1 cellular context compared by ENCODE assay signal in the genomic region with DNA sequence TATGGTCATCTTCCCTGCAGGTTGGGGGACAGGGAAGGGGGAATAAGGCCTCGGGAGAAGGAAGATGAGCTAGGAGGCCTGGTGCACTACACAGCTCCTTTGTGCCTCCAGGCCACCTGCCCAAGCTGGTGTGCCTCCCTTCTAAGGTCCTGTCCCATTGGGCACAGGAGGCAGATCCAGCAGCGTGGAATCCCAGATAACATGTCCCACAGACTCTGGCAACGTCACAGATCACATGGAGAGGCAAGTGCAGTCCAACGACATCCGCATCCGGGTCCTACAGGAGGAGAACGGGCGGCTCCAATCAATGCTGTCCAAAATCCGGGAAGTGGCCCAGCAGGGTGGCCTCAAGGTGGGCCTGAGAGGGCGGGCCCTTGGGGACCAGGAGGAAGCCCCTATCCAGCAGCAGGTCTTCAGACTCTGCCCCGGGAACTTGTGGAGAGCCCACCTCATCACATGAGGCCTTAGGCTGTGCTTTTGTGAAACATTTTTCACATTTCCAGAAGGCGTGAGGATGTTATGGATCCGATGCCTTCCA.
TF ChIP-seq lines count a peak whose summit lies in the region.

No MANE protein-coding gene starts in this region.

TF ChIP-seq in H1, 55 proteins besides CTCF, POLR2A, EP300 and RAD21:
- TF ChIP-seq TEAD4 (IDR thresholded peaks at IDR 0.05; ENCODE audit: low read depth, low read length): no peak
- TF ChIP-seq HDAC6 (IDR thresholded peaks at IDR 0.05; ENCODE audit: low read depth, low read length): no peak
- no peak for TF ChIP-seq CHD2 (IDR thresholded peaks at IDR 0.05; ENCODE audit: low read length)
- TF ChIP-seq RNF2 (IDR thresholded peaks at IDR 0.05; ENCODE audit: borderline replicate concordance, low read depth, low read length, missing control alignments, poor library complexity, severe bottlenecking): no peak
- no peak for TF ChIP-seq SIX5 (IDR thresholded peaks at IDR 0.05; ENCODE audit: low read depth, low read length)
- no peak for TF ChIP-seq TAF7 (optimal IDR thresholded peaks at IDR 0.05; ENCODE audit: borderline replicate concordance, low read depth, low read length)
- TF ChIP-seq HDAC2 (IDR thresholded peaks at IDR 0.05; ENCODE audit: borderline replicate concordance in 1 of 2, low read depth in 2 of 2, low read length in 2 of 2): no peak
- TF ChIP-seq CBX5 (IDR thresholded peaks at IDR 0.05; ENCODE audit: low read depth, low read length): no peak
- TF ChIP-seq FOSL1 (IDR thresholded peaks at IDR 0.05; ENCODE audit: insufficient read depth, low read depth, low read length): no peak
- no peak for TF ChIP-seq TCF12 (IDR thresholded peaks at IDR 0.05; ENCODE audit: low read depth, low read length)
- TF ChIP-seq CTBP2 (IDR thresholded peaks at IDR 0.05; ENCODE audit: borderline replicate concordance, insufficient read depth, insufficient read length, low read length): no peak
- no peak for TF ChIP-seq RBBP5 (IDR thresholded peaks at IDR 0.05; ENCODE audit: borderline replicate concordance, low read depth, low read length)
- TF ChIP-seq CBX8 (IDR thresholded peaks at IDR 0.05; ENCODE audit: borderline replicate concordance, low read depth, low read length): no peak
- TF ChIP-seq SRF (IDR thresholded peaks at IDR 0.05; ENCODE audit: low read depth, low read length): no peak
- TF ChIP-seq USF2 (IDR thresholded peaks at IDR 0.05; ENCODE audit: low read length): no peak
